In genomic region chr22:38750104-38750503, GRCh38 we compare ENCODE assay signal across 15 cellular contexts. TPM values are rescaled to one million over a fixed set of nuclear protein-coding genes. Genes with fewer than 3 reads are reported as not detected.
DNase-seq lines count a peak whose midpoint lies in the region; ATAC-seq and TF ChIP-seq lines count a peak whose summit lies in the region.
"Had no signal": no experiment of that assay in that cellular context is flagged by ENCODE, and none has a peak within 500 bp of the region (broad histone marks: within the 10 kb centered on the region; RNA-seq: fewer than 3 reads in every experiment).

No MANE protein-coding gene starts in this region.

- ATAC-seq in activated CD4-positive, alpha-beta T cell treated with anti-CD3 and anti-CD28 coated beads for 36 hours = no peak
- no peak for ATAC-seq in T-cell (replicated peaks in 1 of 4)
- ATAC-seq: GM23338 had no signal

- no peak overlapping the region for H3K4me3 Mint-ChIP-seq in activated CD4-positive, alpha-beta T cell treated with anti-CD3 and anti-CD28 coated beads for 36 hours
- H3K4me3 Mint-ChIP-seq in T-cell = peak overlapping the region in 2 of 3 donors; percentile 41 to 91
- H3K4me3 Mint-ChIP-seq: GM23338 had no signal

- no peaks in the 10 kb centered on the region for H3K9me3 ChIP-seq in spleen

- H3K27me3 ChIP-seq in spleen (replicated peaks in 1 of 7) = no peaks in the 10 kb centered on the region

- peaks cover 48% of the 10 kb centered on the region for H3K4me1 Mint-ChIP-seq in activated CD4-positive, alpha-beta T cell treated with anti-CD3 and anti-CD28 coated beads for 36 hours
- H3K4me1 Mint-ChIP-seq in T-cell = peaks cover 52 to 70% (median 66%) of the 10 kb centered on the region in 3 donors

- no peaks in the 10 kb centered on the region for H3K9me3 Mint-ChIP-seq in activated CD4-positive, alpha-beta T cell treated with anti-CD3 and anti-CD28 coated beads for 36 hours (ENCODE audit: low read depth)
- H3K9me3 Mint-ChIP-seq in T-cell = no peaks in the 10 kb centered on the region
- H3K9me3 Mint-ChIP-seq: GM23338 had no signal

- H3K36me3 ChIP-seq in spleen = peaks cover 12 to 86% (median 75%) of the 10 kb centered on the region in 6 donors

- DNase-seq in activated CD4-positive, alpha-beta T cell treated with anti-CD3 and anti-CD28 coated beads for 36 hours = no peak
- DNase-seq in activated CD4-positive, alpha-beta T cell treated with anti-CD3 and anti-CD28 coated beads for 1 hour = no peak
- DNase-seq in T-cell (no peak), spleen (no peak), Ammon's horn (ENCODE audit: low spot score) (no peak), NOMO-1 treated with dmso at 0.1 percent for 144 hours (lab: John Stamatoyannopoulos, UW; ENCODE audit: unreplicated experiment) (no peak), SKM-1 treated with dmso at 0.1 percent for 144 hours (lab: John Stamatoyannopoulos, UW; ENCODE audit: unreplicated experiment) (no peak)
- DNase-seq: hippocampal formation; midbrain; NCI-H526 treated with DMSO at 0.1 percent for 48 hours; stimulated activated CD4-positive, alpha-beta T cell treated with anti-CD3 and anti-CD28 coated beads, Interleukin-4, amount 100 ng/mL, for 4 hours; trophoblast cell had no signal

- CTCF ChIA-PET in activated CD4-positive, alpha-beta T cell treated with anti-CD3 and anti-CD28 coated beads for 36 hours (lab: Charles Lee) = no interaction called here
- CTCF ChIA-PET in T-cell (lab: Charles Lee) = no interaction called here

- TF ChIP-seq POLR2A in spleen (IDR thresholded peaks at IDR 0.05) = no peak

- no peak for TF ChIP-seq CTCF in spleen (IDR thresholded peaks at IDR 0.05 in 8 of 11, conservative IDR thresholded peaks at IDR 0.05 in 3 of 11)

- no peaks in the 10 kb centered on the region for H3K27me3 Mint-ChIP-seq in activated CD4-positive, alpha-beta T cell treated with anti-CD3 and anti-CD28 coated beads for 36 hours
- no peaks in the 10 kb centered on the region for H3K27me3 Mint-ChIP-seq in T-cell

- peaks cover 33 to 75% (median 51%) of the 10 kb centered on the region in 6 donors for H3K4me1 ChIP-seq in spleen

- POLR2A ChIA-PET in activated CD4-positive, alpha-beta T cell treated with anti-CD3 and anti-CD28 coated beads for 36 hours (lab: Charles Lee) = interaction anchor here (0.7 kb wide), 1 partner anchor 17 kb away, joined by 5 read pairs; no protein-coding TSS in a partner anchor
- POLR2A ChIA-PET in T-cell (lab: Charles Lee) = interaction anchor here in 1 of 2 donors (0.6 kb wide), 1 partner anchor 539 kb away, joined by 8 read pairs; no protein-coding TSS in a partner anchor

- peak overlapping the region; percentile 65 for H3K27ac Mint-ChIP-seq in activated CD4-positive, alpha-beta T cell treated with anti-CD3 and anti-CD28 coated beads for 36 hours
- peak overlapping the region; percentile 89 to 100 for H3K27ac Mint-ChIP-seq in T-cell
- H3K27ac Mint-ChIP-seq: GM23338 had no signal

- no peak overlapping the region for H3K4me3 ChIP-seq in spleen
- H3K4me3 ChIP-seq: GM23338, SK-N-MC had no signal

- H3K27ac ChIP-seq in cingulate gyrus (ENCODE audit: low read depth, low read length) (peak overlapping the region; percentile 7), spleen (peak overlapping the region in 7 of 8 donors; percentile 80 to 100 (median 97))
- H3K27ac ChIP-seq: SK-N-MC had no signal

- WGBS in spleen, 5 donors = 91 to 96% (median 94%) methylated on average over 14 of the region's 14 CpGs

- H3K36me3 Mint-ChIP-seq in activated CD4-positive, alpha-beta T cell treated with anti-CD3 and anti-CD28 coated beads for 36 hours (ENCODE audit: low read depth) = peaks cover 70% of the 10 kb centered on the region
- H3K36me3 Mint-ChIP-seq in T-cell = peaks cover 65% of the 10 kb centered on the region

- intact Hi-C loops in activated CD4-positive, alpha-beta T cell treated with anti-CD3 and anti-CD28 coated beads for 36 hours (cut with DNase I, micrococcal nuclease) = loop anchor here in 1 of 2 experiments (10.0 kb wide), 2 partner anchors 695 to 1075 kb away; partner anchors contain the start of genes LGALS1 and PICK1
- intact Hi-C loops in spleen (cut with DNase I; ENCODE audit: low total_unique reads) = no loop called here

RNA-seq across cellular contexts. Expression of gene SUN2, which starts 5.7 kb away (rescaled TPM):
- total RNA-seq in activated CD4-positive, alpha-beta T cell treated with anti-CD3 and anti-CD28 coated beads for 36 hours = 100 to 1,000 TPM in 1 of 2 experiments, 10 to 100 TPM in 1; 87.2 to 102 TPM
- total RNA-seq in T-cell = 1,000 to 10,000 TPM in 2 of 5 donors, 100 to 1,000 TPM in 3; 526 to 1,075 (median 979) TPM
- total RNA-seq in spleen = 100 to 1,000 TPM; 204 to 455 (median 220) TPM
- polyA plus RNA-seq in spleen = 10 to 100 TPM; 35.4 to 86.5 (median 38.9) TPM

RNA-seq across cellular contexts. Expression of gene DNAL4, which starts 43.8 kb away (rescaled TPM):
- total RNA-seq in activated CD4-positive, alpha-beta T cell treated with anti-CD3 and anti-CD28 coated beads for 36 hours = 1 to 10 TPM; 7.4 to 8.0 TPM
- total RNA-seq in T-cell (10 to 100 TPM in 2 of 5 donors, 1 to 10 TPM in 3; 5.4 to 13.0 (median 8.8) TPM), spleen (10 to 100 TPM; 10.4 to 17.6 (median 13.9) TPM)
- polyA plus RNA-seq in spleen = 10 to 100 TPM in 2 of 3 donors, 1 to 10 TPM in 1; 8.6 to 16.2 (median 10.6) TPM

RNA-seq across cellular contexts. Expression of gene GTPBP1, which starts 44.4 kb away (rescaled TPM):
- 10 to 100 TPM; 88.6 to 92.8 TPM for total RNA-seq in activated CD4-positive, alpha-beta T cell treated with anti-CD3 and anti-CD28 coated beads for 36 hours
- total RNA-seq in T-cell = 100 to 1,000 TPM in 2 of 5 donors, 10 to 100 TPM in 3; 79.1 to 229 (median 83.3) TPM
- 100 to 1,000 TPM in 2 of 7 donors, 10 to 100 TPM in 5; 76.3 to 134 (median 98.8) TPM for total RNA-seq in spleen
- 10 to 100 TPM in 1 of 3 donors, 1 to 10 TPM in 2; 9.7 to 31.9 (median 9.9) TPM for polyA plus RNA-seq in spleen

RNA-seq across cellular contexts. Expression of gene JOSD1, which starts 49.4 kb away (rescaled TPM):
- total RNA-seq in activated CD4-positive, alpha-beta T cell treated with anti-CD3 and anti-CD28 coated beads for 36 hours = 10 to 100 TPM; 68.0 to 77.7 TPM
- total RNA-seq in T-cell = 100 to 1,000 TPM in 2 of 5 donors, 10 to 100 TPM in 3; 78.4 to 164 (median 83.5) TPM
- total RNA-seq in spleen = 10 to 100 TPM; 28.5 to 54.2 (median 36.4) TPM
- 10 to 100 TPM; 10.1 to 16.3 (median 13.8) TPM for polyA plus RNA-seq in spleen
